In genomic region chr2:6917071-6917760, GRCh38 we compare ENCODE assay signal across 8 cellular contexts. TPM values are rescaled to one million over a fixed set of nuclear protein-coding genes. Genes with fewer than 3 reads are reported as not detected.
A peak's percentile ranks its signal among the peaks of the same experiment; 100 is the strongest.
DNase-seq lines count a peak whose midpoint lies in the region; ATAC-seq and TF ChIP-seq lines count a peak whose summit lies in the region.

TSS of gene RNF144A (plus strand) at chr2:6917412. CDS start at chr2:6996927, 79,515 bp downstream.

- no peaks in the 10 kb centered on the region for H3K4me1 ChIP-seq in SJCRH30
- H3K4me1 ChIP-seq in ovary (ENCODE audit: insufficient read depth) = peaks cover 14% of the 10 kb centered on the region
- H3K4me1 ChIP-seq in tibial nerve = peaks cover 0 to 59% (median 6%) of the 10 kb centered on the region in 4 donors

- 1 to 5% (median 2%) methylated on average over 44 to 90 of the region's 90 CpGs for WGBS in ovary, 3 donors
- WGBS in tibial nerve, 2 donors = 7 to 27% methylated on average over 14 to 50 of the region's 90 CpGs

- H3K27me3 Mint-ChIP-seq in activated naive CD4-positive, alpha-beta T cell treated with anti-CD3 and anti-CD28 coated beads, Interleukin-2, amount 10 ng/mL, durations not matched to agents 7 days and 5 days = peaks cover 8% of the 10 kb centered on the region
- H3K27me3 Mint-ChIP-seq in glutamatergic neuron (ENCODE audit: unreplicated experiment) = peaks cover 2% of the 10 kb centered on the region

- intact Hi-C loops in ovary (cut with DNase I) = loop anchor here (5.0 to 10.0 kb wide), 4 partner anchors 110 to 125 kb away; no protein-coding TSS in a partner anchor

- DNase-seq in COLO829 (ENCODE audit: low spot score) (peak; percentile 71), HT-29 (ENCODE audit: low spot score) (peak; percentile 29), SJCRH30 (peak; percentile 40 to 70), glutamatergic neuron (peak; percentile 84), ovary (peak; percentile 62 to 85 (median 75)), tibial nerve (ENCODE audit: low spot score in 2 of 2) (peak; percentile 43 to 44)
- DNase-seq in activated naive CD4-positive, alpha-beta T cell treated with anti-CD3 and anti-CD28 coated beads, Interleukin-2, amount 10 ng/mL, durations not matched to agents 7 days and 5 days = peak; percentile 73

- TF ChIP-seq CTCF in glutamatergic neuron (IDR thresholded peaks at IDR 0.05; ENCODE audit: partially characterized antibody, unreplicated experiment) (peak; percentile 52), ovary (IDR thresholded peaks at IDR 0.05) (peak in 2 of 3 donors; percentile 54), tibial nerve (IDR thresholded peaks at IDR 0.05) (peak; percentile 45 to 80 (median 69))

- no peaks in the 10 kb centered on the region for H3K27me3 ChIP-seq in SJCRH30
- H3K27me3 ChIP-seq in ovary = no peaks in the 10 kb centered on the region
- H3K27me3 ChIP-seq in tibial nerve = no peaks in the 10 kb centered on the region

- H3K27ac ChIP-seq in SJCRH30 = no peak within 1 kb of the TSS
- H3K27ac ChIP-seq in ovary = peak within 1 kb of the TSS; percentile 16 to 61
- H3K27ac ChIP-seq in tibial nerve = peak within 1 kb of the TSS; percentile 75 to 92 (median 84)

- H3K4me3 Mint-ChIP-seq in activated naive CD4-positive, alpha-beta T cell treated with anti-CD3 and anti-CD28 coated beads, Interleukin-2, amount 10 ng/mL, durations not matched to agents 7 days and 5 days = peak within 1 kb of the TSS; percentile 77
- H3K4me3 Mint-ChIP-seq in glutamatergic neuron (ENCODE audit: unreplicated experiment) = peak within 1 kb of the TSS; percentile 79

- peaks cover 79% of the 10 kb centered on the region for H3K4me1 Mint-ChIP-seq in activated naive CD4-positive, alpha-beta T cell treated with anti-CD3 and anti-CD28 coated beads, Interleukin-2, amount 10 ng/mL, durations not matched to agents 7 days and 5 days
- H3K4me1 Mint-ChIP-seq in glutamatergic neuron (ENCODE audit: low read depth, unreplicated experiment) = peaks cover 13% of the 10 kb centered on the region

- TF ChIP-seq POLR2A in ovary (IDR thresholded peaks at IDR 0.05) (peak; percentile 25), tibial nerve (IDR thresholded peaks at IDR 0.05) (peak; percentile 43 to 55)

- H3K27ac Mint-ChIP-seq in activated naive CD4-positive, alpha-beta T cell treated with anti-CD3 and anti-CD28 coated beads, Interleukin-2, amount 10 ng/mL, durations not matched to agents 7 days and 5 days = peak within 1 kb of the TSS; percentile 86
- no peak within 1 kb of the TSS for H3K27ac Mint-ChIP-seq in glutamatergic neuron (ENCODE audit: unreplicated experiment)

- CTCF ChIA-PET in activated naive CD4-positive, alpha-beta T cell treated with anti-CD3 and anti-CD28 coated beads, Interleukin-2, amount 10 ng/mL, durations not matched to agents 7 days and 5 days (lab: Charles Lee) = interaction anchor here (0.7 to 3.4 kb wide), 14 partner anchors 11 to 127 kb away, joined by 3 to 36 read pairs (median 4); partner anchors contain the start of genes CMPK2 and RSAD2

- H3K4me3 ChIP-seq in SJCRH30 = peak within 1 kb of the TSS; percentile 69
- peak within 1 kb of the TSS; percentile 55 for H3K4me3 ChIP-seq in ovary
- H3K4me3 ChIP-seq in tibial nerve = peak within 1 kb of the TSS; percentile 65 to 96 (median 80)

- ATAC-seq in GM19467 (IDR thresholded peaks at IDR 0.05; ENCODE audit: unreplicated experiment) = peak; percentile 83

- TF ChIP-seq EP300 in ovary (IDR thresholded peaks at IDR 0.05) = no peak
- TF ChIP-seq EP300 in tibial nerve (IDR thresholded peaks at IDR 0.05) = no peak

- no peaks in the 10 kb centered on the region for H3K36me3 ChIP-seq in SJCRH30
- no peaks in the 10 kb centered on the region for H3K36me3 ChIP-seq in ovary
- H3K36me3 ChIP-seq in tibial nerve = no peaks in the 10 kb centered on the region

- H3K9me3 Mint-ChIP-seq in activated naive CD4-positive, alpha-beta T cell treated with anti-CD3 and anti-CD28 coated beads, Interleukin-2, amount 10 ng/mL, durations not matched to agents 7 days and 5 days = peaks cover 10% of the 10 kb centered on the region
- H3K9me3 Mint-ChIP-seq in glutamatergic neuron (ENCODE audit: unreplicated experiment) = peaks cover 8% of the 10 kb centered on the region

- H3K36me3 Mint-ChIP-seq in activated naive CD4-positive, alpha-beta T cell treated with anti-CD3 and anti-CD28 coated beads, Interleukin-2, amount 10 ng/mL, durations not matched to agents 7 days and 5 days = peaks cover 62% of the 10 kb centered on the region
- H3K36me3 Mint-ChIP-seq in glutamatergic neuron (ENCODE audit: unreplicated experiment) = peaks cover 15% of the 10 kb centered on the region

- no peaks in the 10 kb centered on the region for H3K9me3 ChIP-seq in SJCRH30 (replicated peaks)
- H3K9me3 ChIP-seq in ovary = no peaks in the 10 kb centered on the region
- H3K9me3 ChIP-seq in tibial nerve = no peaks in the 10 kb centered on the region

RNA-seq across cellular contexts. Expression of gene RNF144A, which starts in this region (rescaled TPM):
- 0.10 and 2.0 TPM in 2 replicates for total RNA-seq in HT-29 (2014; rRNA removed; shearing (Covaris generic))
- 14.4 and 14.9 TPM in 2 replicates for total RNA-seq in SJCRH30 (2014; rRNA removed; shearing (Covaris generic))
- total RNA-seq in glutamatergic neuron (ENCODE audit: unreplicated experiment) (40.2 TPM), ovary (10 to 100 TPM; 19.1 to 47.7 (median 25.3) TPM), tibial nerve (10 to 100 TPM; 27.3 to 47.3 (median 37.4) TPM)
- 10 to 100 TPM; 10.4 to 23.4 TPM for polyA plus RNA-seq in ovary

Comparison
In these comparisons a context has a peak if more than half of its experiments do, and no peak if none do; other contexts are left out.
1. DNase-seq: peak in every context shown above with its lines; median percentile 84 in glutamatergic neuron; 75 in ovary; 73 in activated naive CD4-positive, alpha-beta T cell treated with anti-CD3 and anti-CD28 coated beads, Interleukin-2, amount 10 ng/mL, durations not matched to agents 7 days and 5 days; 71 in COLO829; 55 in SJCRH30; 44 in tibial nerve; 29 in HT-29.